ENCODE assay signal across 17 cellular contexts in genomic region chr5:151709109-151709735, GRCh38. TPM values are rescaled to one million over a fixed set of nuclear protein-coding genes. Genes with fewer than 3 reads are reported as not detected.
DNase-seq lines count a peak whose midpoint lies in the region; ATAC-seq and TF ChIP-seq lines count a peak whose summit lies in the region.
"Had no signal": no experiment of that assay in that cellular context is flagged by ENCODE, and none has a peak within 500 bp of the region (broad histone marks: within the 10 kb centered on the region; RNA-seq: fewer than 3 reads in every experiment).

No MANE protein-coding gene starts in this region.

- DNase-seq in NCI-H146 (lab: John Stamatoyannopoulos, UW) (peak; percentile 37), NCI-H146 treated with DMSO at 0.1 percent for 48 hours (lab: John Stamatoyannopoulos, UW; ENCODE audit: unreplicated experiment) (no peak), NCI-H69 (lab: John Stamatoyannopoulos, UW) (peak; percentile 55), glutamatergic neuron (no peak), T-helper 1 cell (no peak), progenitor cell of endocrine pancreas (ENCODE audit: low spot score, unreplicated experiment) (no peak)
- no peak for DNase-seq in naive thymus-derived CD4-positive, alpha-beta T cell
- DNase-seq: CD8-positive, alpha-beta T cell; COR-L47; DMS153; DMS79 treated with DMSO at 0.1 percent for 48 hours; EL; GOT3; HFFc6 had no signal

- H3K4me1 ChIP-seq in naive thymus-derived CD4-positive, alpha-beta T cell (ENCODE audit: control insufficient read depth in 2 of 2, insufficient read depth in 2 of 2, low read length in 2 of 2) = no peaks in the 10 kb centered on the region
- H3K4me1 ChIP-seq: HAP-1 had no signal

- TF ChIP-seq CTCF in glutamatergic neuron (IDR thresholded peaks at IDR 0.05; ENCODE audit: partially characterized antibody, unreplicated experiment) = no peak
- TF ChIP-seq CTCF in progenitor cell of endocrine pancreas (IDR thresholded peaks at IDR 0.05; ENCODE audit: unreplicated experiment) = no peak

- no peak overlapping the region for H3K27ac ChIP-seq in naive thymus-derived CD4-positive, alpha-beta T cell (ENCODE audit: low read depth, low read length)
- H3K27ac ChIP-seq: 22Rv1 had no signal

- H3K27ac Mint-ChIP-seq in glutamatergic neuron (ENCODE audit: unreplicated experiment) (peak overlapping the region; percentile 2), progenitor cell of endocrine pancreas (no peak overlapping the region)
- H3K27ac Mint-ChIP-seq in naive thymus-derived CD4-positive, alpha-beta T cell = no peak overlapping the region
- H3K27ac Mint-ChIP-seq: CD14-positive monocyte; CD8-positive, alpha-beta T cell; HFFc6 had no signal

- no peaks in the 10 kb centered on the region for H3K9me3 ChIP-seq in naive thymus-derived CD4-positive, alpha-beta T cell (ENCODE audit: control insufficient read depth in 2 of 3, low read length in 3 of 3)
- H3K9me3 ChIP-seq: HAP-1 had no signal

- H3K4me3 ChIP-seq in naive thymus-derived CD4-positive, alpha-beta T cell (ENCODE audit: low read length) = no peak overlapping the region
- H3K4me3 ChIP-seq: HAP-1 had no signal

- no peaks in the 10 kb centered on the region for H3K27me3 ChIP-seq in naive thymus-derived CD4-positive, alpha-beta T cell (ENCODE audit: control insufficient read depth in 2 of 2, insufficient read depth in 2 of 2, low read length in 2 of 2)

- H3K27me3 Mint-ChIP-seq in glutamatergic neuron (ENCODE audit: unreplicated experiment) (peaks cover 6% of the 10 kb centered on the region), progenitor cell of endocrine pancreas (no peaks in the 10 kb centered on the region)
- peaks cover 0 to 31% (median 14%) of the 10 kb centered on the region in 5 donors for H3K27me3 Mint-ChIP-seq in naive thymus-derived CD4-positive, alpha-beta T cell

- H3K36me3 ChIP-seq in naive thymus-derived CD4-positive, alpha-beta T cell (ENCODE audit: control insufficient read depth in 2 of 3, insufficient read depth in 3 of 3, low read length in 3 of 3) = no peaks in the 10 kb centered on the region
- H3K36me3 ChIP-seq: HAP-1 had no signal

- H3K4me3 Mint-ChIP-seq in glutamatergic neuron (ENCODE audit: unreplicated experiment) = no peak overlapping the region
- no peak overlapping the region for H3K4me3 Mint-ChIP-seq in naive thymus-derived CD4-positive, alpha-beta T cell
- H3K4me3 Mint-ChIP-seq in progenitor cell of endocrine pancreas (ENCODE audit: low read depth) = no peak overlapping the region
- H3K4me3 Mint-ChIP-seq: CD14-positive monocyte; CD8-positive, alpha-beta T cell; HFFc6 had no signal

- ATAC-seq in naive thymus-derived CD4-positive, alpha-beta T cell = no peak
- ATAC-seq: CD8-positive, alpha-beta T cell had no signal

- H3K4me1 Mint-ChIP-seq in glutamatergic neuron (ENCODE audit: low read depth, unreplicated experiment) (peaks cover 24% of the 10 kb centered on the region), progenitor cell of endocrine pancreas (ENCODE audit: low read depth) (peaks cover 6% of the 10 kb centered on the region)
- H3K4me1 Mint-ChIP-seq in naive thymus-derived CD4-positive, alpha-beta T cell = peaks cover 0 to 4% (median 0%) of the 10 kb centered on the region in 7 donors

- H3K36me3 Mint-ChIP-seq in glutamatergic neuron (ENCODE audit: unreplicated experiment) (no peaks in the 10 kb centered on the region), progenitor cell of endocrine pancreas (ENCODE audit: insufficient read depth) (no peaks in the 10 kb centered on the region)
- H3K36me3 Mint-ChIP-seq in naive thymus-derived CD4-positive, alpha-beta T cell = no peaks in the 10 kb centered on the region
- H3K36me3 Mint-ChIP-seq: CD14-positive monocyte; CD8-positive, alpha-beta T cell had no signal

- CTCF ChIA-PET in naive thymus-derived CD4-positive, alpha-beta T cell (lab: Charles Lee) = no interaction called here

- intact Hi-C loops in naive thymus-derived CD4-positive, alpha-beta T cell (cut with micrococcal nuclease) = no loop called here

- POLR2A ChIA-PET in naive thymus-derived CD4-positive, alpha-beta T cell (lab: Charles Lee) = no interaction called here

- H3K9me3 Mint-ChIP-seq in glutamatergic neuron (ENCODE audit: unreplicated experiment) = peaks cover 8% of the 10 kb centered on the region
- peaks cover 0 to 10% (median 4%) of the 10 kb centered on the region in 11 donors for H3K9me3 Mint-ChIP-seq in naive thymus-derived CD4-positive, alpha-beta T cell
- H3K9me3 Mint-ChIP-seq in progenitor cell of endocrine pancreas (ENCODE audit: low read depth) = no peaks in the 10 kb centered on the region

RNA-seq across cellular contexts. Expression of gene SPARC, which starts 22.5 kb away (rescaled TPM):
- total RNA-seq in glutamatergic neuron (ENCODE audit: unreplicated experiment) (946 TPM), progenitor cell of endocrine pancreas (55.2 and 83.9 TPM in 2 replicates)
- total RNA-seq in naive thymus-derived CD4-positive, alpha-beta T cell = 10 to 100 TPM in 1 of 5 experiments, 1 to 10 TPM in 1, under 1 TPM in 2, not detected in 1; 0.43 to 14.5 (median 1.4) TPM
- polyA plus RNA-seq in naive thymus-derived CD4-positive, alpha-beta T cell = under 1 TPM in 1 of 2 donors, not detected in 1; 0.30 TPM

RNA-seq across cellular contexts. Expression of gene ATOX1, which starts 49.2 kb away (rescaled TPM):
- 82.9 TPM for total RNA-seq in glutamatergic neuron (ENCODE audit: unreplicated experiment)
- 10 to 100 TPM; 14.8 to 58.2 (median 29.6) TPM for total RNA-seq in naive thymus-derived CD4-positive, alpha-beta T cell
- 10 to 100 TPM; 44.7 to 71.1 TPM for polyA plus RNA-seq in naive thymus-derived CD4-positive, alpha-beta T cell
- total RNA-seq in progenitor cell of endocrine pancreas = 93.8 and 108 TPM in 2 replicates

Comparison
In these comparisons a context has a peak if more than half of its experiments do, and no peak if none do; other contexts are left out.
1. DNase-seq: peak in NCI-H146 (single experiment) and NCI-H69 (single experiment); none in NCI-H146 treated with DMSO at 0.1 percent for 48 hours (single experiment), glutamatergic neuron (single experiment), T-helper 1 cell (0 of 5), naive thymus-derived CD4-positive, alpha-beta T cell (0 of 9) and progenitor cell of endocrine pancreas (single experiment).
2. RNA of gene SPARC, which starts 22.5 kb away (total RNA-seq): 946 TPM in glutamatergic neuron (single experiment); 55.2 to 83.9 TPM in progenitor cell of endocrine pancreas and 0.43 to 14.5 TPM in naive thymus-derived CD4-positive, alpha-beta T cell; every median in the first group is over 10 times any median in the second.